ENCODE assay signal across 27 cellular contexts in the genomic region with DNA sequence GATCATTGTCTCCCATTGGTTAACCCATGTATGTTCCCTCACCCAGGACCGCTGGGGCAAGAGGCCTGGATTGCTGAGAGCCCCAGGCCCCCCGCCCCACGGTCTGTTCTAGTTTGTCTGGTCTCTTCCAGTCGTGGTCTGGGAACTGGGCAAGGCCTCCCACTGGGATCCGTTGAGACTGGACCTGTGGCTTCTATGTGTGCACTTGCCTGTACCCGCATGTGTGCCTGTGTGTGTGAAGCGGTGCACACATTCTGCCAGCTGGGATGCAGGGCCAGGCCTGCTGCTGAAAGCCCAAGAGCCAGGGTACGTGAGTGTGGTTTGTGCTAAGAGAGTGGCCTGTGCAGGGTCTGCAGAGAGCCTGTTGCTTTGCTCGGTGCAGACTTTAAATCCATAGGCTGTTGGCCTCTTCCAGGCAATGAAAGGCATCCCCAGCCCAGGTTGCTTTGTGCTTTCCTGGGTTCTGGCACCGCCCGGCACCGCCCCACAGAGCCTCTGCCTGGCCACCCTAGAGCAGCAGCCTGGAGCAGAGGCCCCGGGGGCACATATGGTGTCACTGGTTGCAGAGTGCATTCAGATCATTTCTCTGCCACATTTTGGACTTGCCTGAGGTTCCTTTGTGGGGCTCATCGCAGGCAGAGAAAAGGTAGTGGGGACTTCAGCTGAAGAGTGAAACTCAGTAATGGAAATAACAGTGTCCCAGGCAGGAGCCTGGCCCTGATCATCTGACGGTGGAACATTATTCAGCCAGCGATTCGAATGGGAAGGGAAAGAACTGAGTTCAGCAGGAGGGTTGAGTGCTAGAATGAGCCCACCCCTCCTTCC.
A peak's percentile ranks its signal among the peaks of the same experiment; 100 is the strongest.
DNase-seq lines count a peak whose midpoint lies in the region; ATAC-seq and TF ChIP-seq lines count a peak whose summit lies in the region.
"Had no signal": no experiment of that assay in that cellular context is flagged by ENCODE, and none has a peak within 500 bp of the region (broad histone marks: within the 10 kb centered on the region; RNA-seq: fewer than 3 reads in every experiment).

No MANE protein-coding gene starts in this region.

- no peaks in the 10 kb centered on the region for H3K4me1 ChIP-seq in endodermal cell (ENCODE audit: control insufficient read depth, insufficient read depth, low read length)
- no peaks in the 10 kb centered on the region for H3K4me1 ChIP-seq in spleen
- H3K4me1 ChIP-seq: A549, HAP-1, SJCRH30 had no signal

- no peak overlapping the region for H3K4me3 Mint-ChIP-seq in chondrocyte (ENCODE audit: unreplicated experiment)
- no peak overlapping the region for H3K4me3 Mint-ChIP-seq in endodermal cell
- H3K4me3 Mint-ChIP-seq in natural killer cell treated with Interleukin-12 subunit alpha and Interleukin-12 subunit beta and Interleukin-15 and Interleukin-18, amount 100 ng/mL, for 72 hours, result no peak overlapping the region
- no peak overlapping the region for H3K4me3 Mint-ChIP-seq in immature natural killer cell
- H3K4me3 Mint-ChIP-seq: CD4-positive, alpha-beta T cell; GM23338; HFFc6 had no signal

- TF ChIP-seq CTCF in chondrocyte (IDR thresholded peaks at IDR 0.05), result no peak
- no peak for TF ChIP-seq CTCF in endodermal cell (conservative IDR thresholded peaks at IDR 0.05)
- TF ChIP-seq CTCF in spleen (IDR thresholded peaks at IDR 0.05 in 8 of 11, conservative IDR thresholded peaks at IDR 0.05 in 3 of 11), result no peak

- H3K27me3 Mint-ChIP-seq in chondrocyte (ENCODE audit: low read depth) (no peaks in the 10 kb centered on the region), endodermal cell (ENCODE audit: insufficient read depth) (peaks cover 8% of the 10 kb centered on the region), immature natural killer cell (ENCODE audit: low read depth in 3 of 3) (peaks cover 2 to 8% (median 6%) of the 10 kb centered on the region in 3 donors)
- H3K27me3 Mint-ChIP-seq in natural killer cell treated with Interleukin-12 subunit alpha and Interleukin-12 subunit beta and Interleukin-15 and Interleukin-18, amount 100 ng/mL, for 72 hours, result peaks cover 6 to 17% of the 10 kb centered on the region in 2 donors

- H3K27ac Mint-ChIP-seq in chondrocyte (ENCODE audit: unreplicated experiment), result no peak overlapping the region
- no peak overlapping the region for H3K27ac Mint-ChIP-seq in endodermal cell
- no peak overlapping the region for H3K27ac Mint-ChIP-seq in natural killer cell treated with Interleukin-12 subunit alpha and Interleukin-12 subunit beta and Interleukin-15 and Interleukin-18, amount 100 ng/mL, for 72 hours
- H3K27ac Mint-ChIP-seq in immature natural killer cell, result no peak overlapping the region
- H3K27ac Mint-ChIP-seq: CD4-positive, alpha-beta T cell; GM23338; HFFc6 had no signal

- 87 to 90% methylated on average over 10 to 17 of the region's 17 CpGs for WGBS in endodermal cell (ENCODE audit: insufficient coverage in 1 of 2, insufficient read length in 1 of 2), 2 experiments
- WGBS in spleen, 5 donors, result 81 to 88% (median 84%) methylated on average over 12 to 17 of the region's 17 CpGs

- DNase-seq in chondrocyte (ENCODE audit: low spot score) (peak; percentile 58), endodermal cell (peak; percentile 25), spleen (peak; percentile 56), NCI-H2107 treated with DMSO at 0.1 percent for 48 hours (lab: John Stamatoyannopoulos, UW; ENCODE audit: unreplicated experiment) (no peak), immature natural killer cell (no peak)
- peak; percentile 44 for DNase-seq in natural killer cell treated with Interleukin-12 subunit alpha and Interleukin-12 subunit beta and Interleukin-15 and Interleukin-18, amount 100 ng/mL, for 72 hours (ENCODE audit: low spot score)
- DNase-seq: AML-193; CD4-positive, alpha-beta T cell; HFFc6; KBM-7; MV-4-11; NCI-H1105; NCI-H146; NCI-H1930; NCI-H2107; NCI-H446 treated with DMSO at 0.1 percent for 48 hours; NCI-H526; NCI-H82; NK-92 treated with Interleukin-12 subunit alpha and Interleukin-12 subunit beta, amount 100 ng/mL, for 24 hours; PC-3; SJCRH30 had no signal

- no peak for TF ChIP-seq POLR2A in spleen (IDR thresholded peaks at IDR 0.05)

- H3K27ac ChIP-seq in endodermal cell (ENCODE audit: low read depth, low read length), result no peak overlapping the region
- no peak overlapping the region for H3K27ac ChIP-seq in spleen
- H3K27ac ChIP-seq: A549; BLaER1 treated with 17β-estradiol and CSF1 and Interleukin-3, amounts not matched to agents 10 nM and 100 nM; SJCRH30 had no signal

- H3K9me3 ChIP-seq in endodermal cell (ENCODE audit: control insufficient read depth, low read length) (no peaks in the 10 kb centered on the region), spleen (peaks cover 0 to 27% (median 3%) of the 10 kb centered on the region in 8 donors)
- H3K9me3 ChIP-seq: A549, HAP-1, SJCRH30 had no signal

- H3K27me3 ChIP-seq in endodermal cell (ENCODE audit: control insufficient read depth, insufficient read depth, low read length, poor library complexity, severe bottlenecking) (no peaks in the 10 kb centered on the region), spleen (replicated peaks in 1 of 7) (peaks cover 0 to 8% (median 0%) of the 10 kb centered on the region in 7 donors)
- H3K27me3 ChIP-seq: BLaER1 treated with 17β-estradiol and CSF1 and Interleukin-3, amounts not matched to agents 10 nM and 100 nM; SJCRH30 had no signal

- H3K36me3 Mint-ChIP-seq in chondrocyte (ENCODE audit: low read depth), result no peaks in the 10 kb centered on the region
- no peaks in the 10 kb centered on the region for H3K36me3 Mint-ChIP-seq in endodermal cell (ENCODE audit: low read depth)
- H3K36me3 Mint-ChIP-seq in natural killer cell treated with Interleukin-12 subunit alpha and Interleukin-12 subunit beta and Interleukin-15 and Interleukin-18, amount 100 ng/mL, for 72 hours, result no peaks in the 10 kb centered on the region
- H3K36me3 Mint-ChIP-seq in immature natural killer cell, result no peaks in the 10 kb centered on the region

- H3K9ac ChIP-seq in endodermal cell (ENCODE audit: extremely low read depth, low read length, poor library complexity, severe bottlenecking), result no peak overlapping the region
- H3K9ac ChIP-seq: BLaER1 treated with 17β-estradiol and CSF1 and Interleukin-3, amounts not matched to agents 10 nM and 100 nM had no signal

- H3K9me3 Mint-ChIP-seq in chondrocyte (ENCODE audit: low read depth) (peaks cover 43% of the 10 kb centered on the region), endodermal cell (peaks cover 2% of the 10 kb centered on the region), immature natural killer cell (no peaks in the 10 kb centered on the region)
- no peaks in the 10 kb centered on the region for H3K9me3 Mint-ChIP-seq in natural killer cell treated with Interleukin-12 subunit alpha and Interleukin-12 subunit beta and Interleukin-15 and Interleukin-18, amount 100 ng/mL, for 72 hours

- ATAC-seq in natural killer cell treated with Interleukin-12 subunit alpha and Interleukin-12 subunit beta and Interleukin-15 and Interleukin-18, amount 100 ng/mL, for 72 hours, result peak; percentile 36
- ATAC-seq in HG03342 (IDR thresholded peaks at IDR 0.05; ENCODE audit: unreplicated experiment), result no peak
- ATAC-seq: A549, GM23338, PC-3, Right ventricle myocardium inferior had no signal

- intact Hi-C loops in spleen (cut with DNase I; ENCODE audit: low total_unique reads), result no loop called here

- H3K4me1 Mint-ChIP-seq in chondrocyte (ENCODE audit: low read depth) (no peaks in the 10 kb centered on the region), endodermal cell (no peaks in the 10 kb centered on the region), immature natural killer cell (no peaks in the 10 kb centered on the region)
- no peaks in the 10 kb centered on the region for H3K4me1 Mint-ChIP-seq in natural killer cell treated with Interleukin-12 subunit alpha and Interleukin-12 subunit beta and Interleukin-15 and Interleukin-18, amount 100 ng/mL, for 72 hours (ENCODE audit: low read depth in 2 of 2)
- H3K4me1 Mint-ChIP-seq: GM23338 had no signal

- H3K36me3 ChIP-seq in endodermal cell (ENCODE audit: control insufficient read depth, insufficient read depth, low read length) (no peaks in the 10 kb centered on the region), spleen (no peaks in the 10 kb centered on the region)
- H3K36me3 ChIP-seq: BLaER1 treated with 17β-estradiol and CSF1 and Interleukin-3, amounts not matched to agents 10 nM and 100 nM; HAP-1; SJCRH30 had no signal

- H3K4me3 ChIP-seq in endodermal cell (ENCODE audit: low read length), result no peak overlapping the region
- H3K4me3 ChIP-seq in spleen, result no peak overlapping the region
- H3K4me3 ChIP-seq: A549; BLaER1 treated with 17β-estradiol and CSF1 and Interleukin-3, amounts not matched to agents 10 nM and 100 nM; GM23338; HAP-1; SJCRH30 had no signal

Comparison
In these comparisons a context has a peak if more than half of its experiments do, and no peak if none do; other contexts are left out.
1. DNase-seq: peak in chondrocyte (single experiment), endodermal cell (single experiment), natural killer cell treated with Interleukin-12 subunit alpha and Interleukin-12 subunit beta and Interleukin-15 and Interleukin-18, amount 100 ng/mL, for 72 hours (single experiment) and spleen (single experiment); none in NCI-H2107 treated with DMSO at 0.1 percent for 48 hours (single experiment) and immature natural killer cell (0 of 3).